1 cellular context compared by ENCODE assay signal in genomic region chr16:67177743-67178699, GRCh38.
TF ChIP-seq lines count a peak whose summit lies in the region.

No MANE protein-coding gene starts in this region.

TF ChIP-seq in WTC11, 78 proteins besides CTCF, POLR2A, EP300 and RAD21 (continued from another document and continues in another):
- TF ChIP-seq MLX (CRISPR knock-in tag; IDR thresholded peaks at IDR 0.05) (no peak), RELA (CRISPR knock-in tag; IDR thresholded peaks at IDR 0.05; ENCODE audit: borderline replicate concordance) (0 out of 2 replicates have a peak, but pooled peaks have one; percentile 82), E2F4 (CRISPR knock-in tag; IDR thresholded peaks at IDR 0.05; ENCODE audit: borderline replicate concordance, low read depth) (peak; percentile 57; the same call in 1 of the 2 replicates), PRDM15 (CRISPR knock-in tag; IDR thresholded peaks at IDR 0.05) (no peak), JAZF1 (CRISPR knock-in tag; IDR thresholded peaks at IDR 0.05) (no peak), GRHL2 (CRISPR knock-in tag; IDR thresholded peaks at IDR 0.05; ENCODE audit: insufficient replicate concordance, severe bottlenecking) (no peak), OVOL2 (CRISPR knock-in tag; IDR thresholded peaks at IDR 0.05; ENCODE audit: borderline replicate concordance) (no peak), ZNF423 (CRISPR knock-in tag; IDR thresholded peaks at IDR 0.05) (no peak), PRRX2 (CRISPR knock-in tag; IDR thresholded peaks at IDR 0.05) (no peak), SP1 (CRISPR knock-in tag; conservative IDR thresholded peaks at IDR 0.05) (peak; percentile 84), AFF4 (CRISPR knock-in tag; IDR thresholded peaks at IDR 0.05; ENCODE audit: borderline replicate concordance) (no peak), SMAD4 (CRISPR knock-in tag; IDR thresholded peaks at IDR 0.05) (no peak), ZBTB21 (CRISPR knock-in tag; IDR thresholded peaks at IDR 0.05; ENCODE audit: borderline replicate concordance) (peak; percentile 81; the same call in 1 of the 2 replicates), TEAD1 (CRISPR knock-in tag; IDR thresholded peaks at IDR 0.05) (peak; percentile 78; the same call in 1 of the 2 replicates), NR2C2 (CRISPR knock-in tag; IDR thresholded peaks at IDR 0.05) (no peak), CDX4 (CRISPR knock-in tag; IDR thresholded peaks at IDR 0.05; ENCODE audit: borderline replicate concordance) (no peak), ZNF121 (CRISPR knock-in tag; IDR thresholded peaks at IDR 0.05) (no peak; the same call in 1 of the 2 replicates), CREM (CRISPR knock-in tag; IDR thresholded peaks at IDR 0.05) (no peak), NFE2L1 (CRISPR knock-in tag; IDR thresholded peaks at IDR 0.05) (peak; percentile 21; the same call in 1 of the 2 replicates), CBFB (CRISPR knock-in tag; IDR thresholded peaks at IDR 0.05; ENCODE audit: low read depth) (no peak), SMAD3 (CRISPR knock-in tag; IDR thresholded peaks at IDR 0.05; ENCODE audit: borderline replicate concordance) (no peak), GABPB1 (CRISPR knock-in tag; IDR thresholded peaks at IDR 0.05) (no peak), HMGA2 (CRISPR knock-in tag; IDR thresholded peaks at IDR 0.05) (no peak), SOX15 (CRISPR knock-in tag; IDR thresholded peaks at IDR 0.05) (no peak), NFATC4 (CRISPR knock-in tag; IDR thresholded peaks at IDR 0.05) (no peak), CREB1 (CRISPR knock-in tag; IDR thresholded peaks at IDR 0.05) (0 out of 2 replicates have a peak, but pooled peaks have one; percentile 25), KAT7 (CRISPR knock-in tag; IDR thresholded peaks at IDR 0.05; ENCODE audit: borderline replicate concordance) (no peak), ZNF416 (CRISPR knock-in tag; IDR thresholded peaks at IDR 0.05) (no peak), ETV6 (CRISPR knock-in tag; IDR thresholded peaks at IDR 0.05) (peak; percentile 9; the same call in 1 of the 2 replicates), TP53 (CRISPR knock-in tag; IDR thresholded peaks at IDR 0.05) (peak; percentile 85), TCF7 (CRISPR knock-in tag; IDR thresholded peaks at IDR 0.05; ENCODE audit: low read depth) (no peak), ZNF396 (CRISPR knock-in tag; IDR thresholded peaks at IDR 0.05; ENCODE audit: borderline replicate concordance) (no peak)
- TF ChIP-seq, protein P1, sequence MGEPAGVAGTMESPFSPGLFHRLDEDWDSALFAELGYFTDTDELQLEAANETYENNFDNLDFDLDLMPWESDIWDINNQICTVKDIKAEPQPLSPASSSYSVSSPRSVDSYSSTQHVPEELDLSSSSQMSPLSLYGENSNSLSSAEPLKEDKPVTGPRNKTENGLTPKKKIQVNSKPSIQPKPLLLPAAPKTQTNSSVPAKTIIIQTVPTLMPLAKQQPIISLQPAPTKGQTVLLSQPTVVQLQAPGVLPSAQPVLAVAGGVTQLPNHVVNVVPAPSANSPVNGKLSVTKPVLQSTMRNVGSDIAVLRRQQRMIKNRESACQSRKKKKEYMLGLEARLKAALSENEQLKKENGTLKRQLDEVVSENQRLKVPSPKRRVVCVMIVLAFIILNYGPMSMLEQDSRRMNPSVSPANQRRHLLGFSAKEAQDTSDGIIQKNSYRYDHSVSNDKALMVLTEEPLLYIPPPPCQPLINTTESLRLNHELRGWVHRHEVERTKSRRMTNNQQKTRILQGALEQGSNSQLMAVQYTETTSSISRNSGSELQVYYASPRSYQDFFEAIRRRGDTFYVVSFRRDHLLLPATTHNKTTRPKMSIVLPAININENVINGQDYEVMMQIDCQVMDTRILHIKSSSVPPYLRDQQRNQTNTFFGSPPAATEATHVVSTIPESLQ (CRISPR knock-in tag; IDR thresholded peaks at IDR 0.05) = no peak
- TF ChIP-seq, protein P2, sequence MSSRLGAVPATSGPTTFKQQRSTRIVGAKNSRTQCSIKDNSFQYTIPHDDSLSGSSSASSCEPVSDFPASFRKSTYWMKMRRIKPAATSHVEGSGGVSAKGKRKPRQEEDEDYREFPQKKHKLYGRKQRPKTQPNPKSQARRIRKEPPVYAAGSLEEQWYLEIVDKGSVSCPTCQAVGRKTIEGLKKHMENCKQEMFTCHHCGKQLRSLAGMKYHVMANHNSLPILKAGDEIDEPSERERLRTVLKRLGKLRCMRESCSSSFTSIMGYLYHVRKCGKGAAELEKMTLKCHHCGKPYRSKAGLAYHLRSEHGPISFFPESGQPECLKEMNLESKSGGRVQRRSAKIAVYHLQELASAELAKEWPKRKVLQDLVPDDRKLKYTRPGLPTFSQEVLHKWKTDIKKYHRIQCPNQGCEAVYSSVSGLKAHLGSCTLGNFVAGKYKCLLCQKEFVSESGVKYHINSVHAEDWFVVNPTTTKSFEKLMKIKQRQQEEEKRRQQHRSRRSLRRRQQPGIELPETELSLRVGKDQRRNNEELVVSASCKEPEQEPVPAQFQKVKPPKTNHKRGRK (CRISPR knock-in tag; IDR thresholded peaks at IDR 0.05; ENCODE audit: borderline replicate concordance) = no peak
- TF ChIP-seq, protein P3, sequence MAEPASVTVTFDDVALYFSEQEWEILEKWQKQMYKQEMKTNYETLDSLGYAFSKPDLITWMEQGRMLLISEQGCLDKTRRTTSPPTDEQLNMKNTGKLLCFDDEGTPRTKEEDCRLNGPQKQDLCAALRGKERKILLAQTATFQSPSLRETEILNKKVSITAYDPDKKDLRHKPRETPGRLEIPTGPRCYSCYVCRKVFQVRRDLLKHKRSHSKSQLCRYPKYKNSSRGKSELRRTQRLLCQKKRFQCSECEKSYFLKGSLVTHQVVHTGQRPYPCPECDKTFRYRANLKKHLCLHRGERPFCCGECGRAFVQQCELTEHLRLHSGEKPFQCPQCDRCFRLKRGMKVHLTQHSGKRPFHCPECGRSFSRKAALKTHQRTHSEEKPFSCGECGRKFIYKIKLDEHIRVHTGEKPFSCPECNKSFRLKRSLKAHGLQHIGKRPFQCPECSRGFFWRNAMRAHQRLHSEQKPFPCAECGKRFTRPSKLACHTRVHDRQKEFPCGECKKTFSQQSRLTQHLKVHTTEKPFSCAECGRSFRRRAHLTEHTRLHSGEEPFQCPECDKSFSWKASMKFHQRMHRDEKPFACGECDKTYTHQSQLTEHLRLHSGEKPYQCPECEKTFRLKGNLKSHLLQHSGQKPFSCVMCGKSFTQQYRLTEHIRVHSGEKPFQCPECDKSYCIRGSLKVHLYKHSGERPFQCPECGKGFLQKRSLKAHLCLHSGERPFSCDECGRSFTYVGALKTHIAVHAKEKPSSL (CRISPR knock-in tag; conservative IDR thresholded peaks at IDR 0.05) = no peak
- TF ChIP-seq, protein P4, sequence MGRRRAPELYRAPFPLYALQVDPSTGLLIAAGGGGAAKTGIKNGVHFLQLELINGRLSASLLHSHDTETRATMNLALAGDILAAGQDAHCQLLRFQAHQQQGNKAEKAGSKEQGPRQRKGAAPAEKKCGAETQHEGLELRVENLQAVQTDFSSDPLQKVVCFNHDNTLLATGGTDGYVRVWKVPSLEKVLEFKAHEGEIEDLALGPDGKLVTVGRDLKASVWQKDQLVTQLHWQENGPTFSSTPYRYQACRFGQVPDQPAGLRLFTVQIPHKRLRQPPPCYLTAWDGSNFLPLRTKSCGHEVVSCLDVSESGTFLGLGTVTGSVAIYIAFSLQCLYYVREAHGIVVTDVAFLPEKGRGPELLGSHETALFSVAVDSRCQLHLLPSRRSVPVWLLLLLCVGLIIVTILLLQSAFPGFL (CRISPR knock-in tag; IDR thresholded peaks at IDR 0.05; ENCODE audit: borderline replicate concordance) = no peak
- TF ChIP-seq, protein P5, sequence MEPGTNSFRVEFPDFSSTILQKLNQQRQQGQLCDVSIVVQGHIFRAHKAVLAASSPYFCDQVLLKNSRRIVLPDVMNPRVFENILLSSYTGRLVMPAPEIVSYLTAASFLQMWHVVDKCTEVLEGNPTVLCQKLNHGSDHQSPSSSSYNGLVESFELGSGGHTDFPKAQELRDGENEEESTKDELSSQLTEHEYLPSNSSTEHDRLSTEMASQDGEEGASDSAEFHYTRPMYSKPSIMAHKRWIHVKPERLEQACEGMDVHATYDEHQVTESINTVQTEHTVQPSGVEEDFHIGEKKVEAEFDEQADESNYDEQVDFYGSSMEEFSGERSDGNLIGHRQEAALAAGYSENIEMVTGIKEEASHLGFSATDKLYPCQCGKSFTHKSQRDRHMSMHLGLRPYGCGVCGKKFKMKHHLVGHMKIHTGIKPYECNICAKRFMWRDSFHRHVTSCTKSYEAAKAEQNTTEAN (CRISPR knock-in tag; IDR thresholded peaks at IDR 0.05) = peak; percentile 50; the same call in 1 of the 2 replicates
- TF ChIP-seq, protein P6, sequence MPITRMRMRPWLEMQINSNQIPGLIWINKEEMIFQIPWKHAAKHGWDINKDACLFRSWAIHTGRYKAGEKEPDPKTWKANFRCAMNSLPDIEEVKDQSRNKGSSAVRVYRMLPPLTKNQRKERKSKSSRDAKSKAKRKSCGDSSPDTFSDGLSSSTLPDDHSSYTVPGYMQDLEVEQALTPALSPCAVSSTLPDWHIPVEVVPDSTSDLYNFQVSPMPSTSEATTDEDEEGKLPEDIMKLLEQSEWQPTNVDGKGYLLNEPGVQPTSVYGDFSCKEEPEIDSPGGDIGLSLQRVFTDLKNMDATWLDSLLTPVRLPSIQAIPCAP (CRISPR knock-in tag; IDR thresholded peaks at IDR 0.05) = no peak
